12 cellular contexts compared by ENCODE assay signal in the genomic region with DNA sequence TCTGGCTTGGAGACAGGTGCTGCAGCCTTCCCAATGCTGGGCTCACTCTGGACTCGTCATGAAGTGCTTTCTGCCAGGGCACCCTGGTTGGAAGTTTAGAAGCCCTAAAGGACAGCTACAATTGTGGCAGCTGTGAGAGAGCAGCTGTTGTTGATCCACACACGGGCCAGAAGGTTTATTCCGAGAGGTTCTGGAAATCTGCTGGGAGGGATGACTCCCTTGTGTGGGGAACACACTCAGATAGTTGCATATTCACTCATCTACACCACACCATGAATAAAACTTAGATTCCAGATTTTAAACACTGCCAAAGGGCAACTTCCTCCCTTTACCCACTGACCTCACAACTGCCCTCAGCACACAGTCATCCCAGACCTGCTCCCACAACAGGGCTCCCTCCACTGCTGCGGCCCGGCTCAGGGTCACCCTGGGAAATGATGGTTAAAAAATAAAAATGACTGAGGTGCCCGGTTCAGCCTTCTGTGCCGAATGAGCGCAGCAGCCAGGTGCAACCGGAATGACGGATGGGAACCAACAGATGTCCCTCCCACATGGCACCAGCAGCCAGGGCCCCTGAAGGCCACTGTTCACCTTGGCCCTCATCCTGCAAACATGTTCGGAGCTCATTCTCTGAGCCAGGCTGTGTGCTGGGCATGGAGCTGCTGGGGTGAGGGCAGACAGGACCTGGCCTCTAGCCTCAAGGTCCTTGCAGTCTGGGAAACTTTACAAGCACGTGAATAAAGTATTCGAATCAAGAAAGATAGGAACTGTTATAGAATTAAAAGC. TPM values are rescaled to one million over a fixed set of nuclear protein-coding genes. Genes with fewer than 3 reads are reported as not detected.
DNase-seq lines count a peak whose midpoint lies in the region; ATAC-seq and TF ChIP-seq lines count a peak whose summit lies in the region.
"Had no signal": no experiment of that assay in that cellular context is flagged by ENCODE, and none has a peak within 500 bp of the region (broad histone marks: within the 10 kb centered on the region; RNA-seq: fewer than 3 reads in every experiment).

No MANE protein-coding gene starts in this region.

- H3K4me3 Mint-ChIP-seq in activated CD4-positive, alpha-beta T cell treated with anti-CD3 and anti-CD28 coated beads for 36 hours = no peak overlapping the region
- H3K4me3 Mint-ChIP-seq: activated naive CD8-positive, alpha-beta T cell had no signal

- 18% methylated on average over 13 of the region's 13 CpGs for WGBS in right lobe of liver (ENCODE audit: insufficient coverage, low coverage, low lambda C conversion rate, missing lambda C conversion rate)
- 31 to 52% (median 44%) methylated on average over 13 of the region's 13 CpGs for WGBS in stomach, 5 donors

- no peaks in the 10 kb centered on the region for H3K9me3 Mint-ChIP-seq in activated CD4-positive, alpha-beta T cell treated with anti-CD3 and anti-CD28 coated beads for 36 hours (ENCODE audit: low read depth)

- peaks cover 0 to 48% (median 23%) of the 10 kb centered on the region in 4 donors for H3K4me1 ChIP-seq in right lobe of liver
- H3K4me1 ChIP-seq in stomach = peaks cover 22 to 65% (median 35%) of the 10 kb centered on the region in 4 donors
- H3K4me1 ChIP-seq in upper lobe of right lung = no peaks in the 10 kb centered on the region

- H3K4me3 ChIP-seq in right lobe of liver (peak overlapping the region in 2 of 3 donors; percentile 15 to 24), stomach (no peak overlapping the region), upper lobe of right lung (no peak overlapping the region)

- H3K27ac ChIP-seq in right lobe of liver (peak overlapping the region; percentile 31 to 74 (median 67)), stomach (peak overlapping the region; percentile 41 to 69 (median 58)), upper lobe of right lung (no peak overlapping the region)

- CTCF ChIA-PET in activated CD4-positive, alpha-beta T cell treated with anti-CD3 and anti-CD28 coated beads for 36 hours (lab: Charles Lee) = interaction anchor here (1.1 to 7.1 kb wide), 2 partner anchors 183 to 811 kb away, joined by 4 to 178 read pairs; no protein-coding TSS in a partner anchor

- TF ChIP-seq CTCF in right lobe of liver (IDR thresholded peaks at IDR 0.05) (no peak), stomach (IDR thresholded peaks at IDR 0.05) (no peak), upper lobe of right lung (IDR thresholded peaks at IDR 0.05) (no peak)

- peak; percentile 56 for TF ChIP-seq POLR2A in right lobe of liver (IDR thresholded peaks at IDR 0.05)
- no peak for TF ChIP-seq POLR2A in stomach (IDR thresholded peaks at IDR 0.05)

- no peaks in the 10 kb centered on the region for H3K36me3 ChIP-seq in right lobe of liver
- H3K36me3 ChIP-seq in stomach = no peaks in the 10 kb centered on the region
- no peaks in the 10 kb centered on the region for H3K36me3 ChIP-seq in upper lobe of right lung

- DNase-seq in activated CD4-positive, alpha-beta T cell treated with anti-CD3 and anti-CD28 coated beads for 36 hours = peak; percentile 24
- no peak for DNase-seq in activated CD4-positive, alpha-beta T cell treated with anti-CD3 and anti-CD28 coated beads, Interleukin-2, amount 50 U/mL, for 1 hour
- DNase-seq in SHP77 treated with DMSO at 0.1 percent for 48 hours (lab: John Stamatoyannopoulos, UW) (peak; percentile 57), right lobe of liver (peak; percentile 84 to 96 (median 94)), stomach (peak; percentile 87), ureter (ENCODE audit: low spot score) (no peak), nucleus accumbens (lab: John Stamatoyannopoulos, UW) (no peak), upper lobe of right lung (no peak)
- DNase-seq: Caco-2; MV-4-11; stimulated activated CD4-positive, alpha-beta T cell treated with anti-CD3 and anti-CD28 coated beads, Interleukin-4, amount 100 ng/mL, for 1 hour had no signal

- POLR2A ChIA-PET in activated CD4-positive, alpha-beta T cell treated with anti-CD3 and anti-CD28 coated beads for 36 hours (lab: Charles Lee) = no interaction called here

- H3K27me3 Mint-ChIP-seq in activated CD4-positive, alpha-beta T cell treated with anti-CD3 and anti-CD28 coated beads for 36 hours = peaks cover 7% of the 10 kb centered on the region

- no peak for TF ChIP-seq EP300 in stomach (IDR thresholded peaks at IDR 0.05)

- H3K9me3 ChIP-seq in right lobe of liver (no peaks in the 10 kb centered on the region), stomach (no peaks in the 10 kb centered on the region), upper lobe of right lung (no peaks in the 10 kb centered on the region)
- H3K9me3 ChIP-seq: Caco-2 had no signal

- intact Hi-C loops in activated CD4-positive, alpha-beta T cell treated with anti-CD3 and anti-CD28 coated beads for 36 hours (cut with DNase I, micrococcal nuclease) = loop anchor here (5.0 to 10.0 kb wide), 4 partner anchors 74 to 809 kb away; partner anchors contain the start of gene ANKRD16 (in 1 of the 2)
- intact Hi-C loops in right lobe of liver (cut with DNase I) = loop anchor here in 1 of 2 donors (10.0 kb wide), 1 partner anchor 181 kb away; no protein-coding TSS in a partner anchor
- intact Hi-C loops in stomach (cut with DNase I; ENCODE audit: low total_unique reads) = loop anchor here (5.0 kb wide), 1 partner anchor 184 kb away; no protein-coding TSS in a partner anchor
- intact Hi-C loops in upper lobe of right lung (cut with DNase I) = no loop called here

- peaks cover 22% of the 10 kb centered on the region for H3K4me1 Mint-ChIP-seq in activated CD4-positive, alpha-beta T cell treated with anti-CD3 and anti-CD28 coated beads for 36 hours

- H3K27me3 ChIP-seq in right lobe of liver (no peaks in the 10 kb centered on the region), stomach (no peaks in the 10 kb centered on the region), upper lobe of right lung (no peaks in the 10 kb centered on the region)

- H3K36me3 Mint-ChIP-seq in activated CD4-positive, alpha-beta T cell treated with anti-CD3 and anti-CD28 coated beads for 36 hours (ENCODE audit: low read depth) = no peaks in the 10 kb centered on the region
- H3K36me3 Mint-ChIP-seq: activated naive CD8-positive, alpha-beta T cell had no signal

- ATAC-seq in activated CD4-positive, alpha-beta T cell treated with anti-CD3 and anti-CD28 coated beads for 36 hours = peak; percentile 10
- peak; percentile 76 to 87 (median 83) for ATAC-seq in right lobe of liver
- no peak for ATAC-seq in upper lobe of right lung

- no peak overlapping the region for H3K27ac Mint-ChIP-seq in activated CD4-positive, alpha-beta T cell treated with anti-CD3 and anti-CD28 coated beads for 36 hours
- H3K27ac Mint-ChIP-seq: activated naive CD8-positive, alpha-beta T cell had no signal

RNA-seq across cellular contexts. Expression of gene ASB13, which starts 40.2 kb away (rescaled TPM):
- total RNA-seq in activated CD4-positive, alpha-beta T cell treated with anti-CD3 and anti-CD28 coated beads for 36 hours = 1 to 10 TPM; 6.4 to 9.8 TPM
- total RNA-seq in right lobe of liver = 100 to 1,000 TPM in 1 of 6 experiments, 10 to 100 TPM in 5; 19.7 to 117 (median 64.7) TPM
- 10 to 100 TPM in 4 of 5 donors, under 1 TPM in 1; 0.89 to 15.6 (median 14.1) TPM for total RNA-seq in stomach
- 10 to 100 TPM; 21.2 to 27.5 (median 25.1) TPM for polyA plus RNA-seq in stomach
- 33.8 TPM for total RNA-seq in ureter
- 23.0 TPM for total RNA-seq in upper lobe of right lung

RNA-seq across cellular contexts. Expression of gene TASOR2, which starts 58.5 kb away (rescaled TPM):
- 10 to 100 TPM; 41.9 to 45.4 TPM for total RNA-seq in activated CD4-positive, alpha-beta T cell treated with anti-CD3 and anti-CD28 coated beads for 36 hours
- total RNA-seq in right lobe of liver (10 to 100 TPM; 19.7 to 53.4 (median 29.6) TPM), stomach (100 to 1,000 TPM in 2 of 5 donors, 10 to 100 TPM in 3; 14.5 to 362 (median 88.4) TPM), ureter (99.2 TPM), upper lobe of right lung (63.7 TPM)
- 1 to 10 TPM; 6.0 to 8.2 (median 6.0) TPM for polyA plus RNA-seq in stomach

Comparison
In these comparisons a context has a peak if more than half of its experiments do, and no peak if none do; other contexts are left out.
1. DNase-seq: peak in activated CD4-positive, alpha-beta T cell treated with anti-CD3 and anti-CD28 coated beads for 36 hours (single experiment), SHP77 treated with DMSO at 0.1 percent for 48 hours (single experiment), right lobe of liver (3 of 3) and stomach (single experiment); none in activated CD4-positive, alpha-beta T cell treated with anti-CD3 and anti-CD28 coated beads, Interleukin-2, amount 50 U/mL, for 1 hour (single experiment), ureter (single experiment), nucleus accumbens (0 of 56) and upper lobe of right lung (single experiment).
2. H3K4me3 ChIP-seq: peak in right lobe of liver (2 of 3); none in stomach (0 of 4) and upper lobe of right lung (single experiment).